22 cellular contexts compared by ENCODE assay signal in the genomic region with DNA sequence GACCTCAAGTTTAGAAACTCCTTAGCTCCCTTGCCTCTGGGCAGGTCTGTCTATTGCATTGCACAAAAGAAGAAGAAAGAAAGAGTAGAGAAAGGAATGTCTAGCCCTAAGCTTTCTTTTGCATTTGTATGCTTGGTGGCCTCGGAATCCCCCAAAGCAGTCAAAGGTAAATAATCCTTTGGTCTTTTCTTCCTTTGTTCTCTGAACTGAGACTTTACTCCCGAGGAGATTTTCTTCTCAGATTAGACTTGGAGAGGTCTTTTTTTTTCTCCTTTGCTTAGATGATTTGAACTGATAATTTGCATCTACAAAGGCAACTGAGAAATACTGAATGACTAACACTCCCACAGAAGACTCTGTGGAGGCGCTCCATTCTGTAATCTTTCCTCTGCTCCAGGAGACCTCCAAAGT.
DNase-seq lines count a peak whose midpoint lies in the region; FAIRE-seq and TF ChIP-seq lines count a peak whose summit lies in the region.
"Had no signal": no experiment of that assay in that cellular context is flagged by ENCODE, and none has a peak within 500 bp of the region (broad histone marks: within the 10 kb centered on the region; RNA-seq: fewer than 3 reads in every experiment).

No MANE protein-coding gene starts in this region.

- peak; percentile 74 for FAIRE-seq in endometrium (lab: Jason Lieb, UNC)
- FAIRE-seq: islet of Langerhans had no signal

- H3K36me3 ChIP-seq in Loucy (ENCODE audit: insufficient read depth, low read length) (no peaks in the 10 kb centered on the region), SJCRH30 (no peaks in the 10 kb centered on the region)
- H3K36me3 ChIP-seq: gastroesophageal sphincter, right atrium auricular region, vagina had no signal

- H3K9me3 ChIP-seq in Loucy (ENCODE audit: insufficient read depth, low read depth, low read length), result peaks cover 9% of the 10 kb centered on the region; the same call in 1 of the 2 replicates
- no peaks in the 10 kb centered on the region for H3K9me3 ChIP-seq in SJCRH30 (replicated peaks)

- no peak overlapping the region for H3K9ac ChIP-seq in Loucy (ENCODE audit: low read depth, low read length, poor library complexity, severe bottlenecking)

- no peak overlapping the region for H3K4me2 ChIP-seq in Loucy (ENCODE audit: low read depth, low read length, poor library complexity, severe bottlenecking)

- peaks cover 17% of the 10 kb centered on the region for H3K9me3 Mint-ChIP-seq in nephron

- no peaks in the 10 kb centered on the region for H3F3A ChIP-seq in Loucy (ENCODE audit: low read depth)

- no peak overlapping the region for H3K27ac ChIP-seq in SJCRH30
- H3K27ac ChIP-seq: body of pancreas, C4-2B, gastroesophageal sphincter, right atrium auricular region, vagina had no signal

- TF ChIP-seq CTCF in Loucy (conservative IDR thresholded peaks at IDR 0.05; ENCODE audit: low read length) (no peak), nephron (IDR thresholded peaks at IDR 0.05; ENCODE audit: unreplicated experiment in 3 of 3) (no peak)

- no peaks in the 10 kb centered on the region for H3K9me2 ChIP-seq in Loucy (replicated peaks; ENCODE audit: low read depth, low read length)

- peak; percentile 94 for DNase-seq in ELF-1 (ENCODE audit: low read depth, low spot score)
- no peak for DNase-seq in NCI-H146 (lab: John Stamatoyannopoulos, UW)
- no peak for DNase-seq in NCI-H187 (lab: John Stamatoyannopoulos, UW)
- DNase-seq in NCI-H1092 treated with DMSO at 0.1 percent for 48 hours (lab: John Stamatoyannopoulos, UW), result no peak
- DNase-seq in SJCRH30, result no peak
- DNase-seq: activated CD8-positive, alpha-beta memory T cell treated with anti-CD3 and anti-CD28 coated beads, Interleukin-2, amount 10 ng/mL, durations not matched to agents 7 days and 5 days; activated naive CD4-positive, alpha-beta T cell; body of pancreas; cortex of kidney; DMS153; MM.1S; natural killer cell; NCI-H1930; NCI-H524 treated with DMSO at 0.1 percent for 48 hours had no signal

- peaks cover 9% of the 10 kb centered on the region for H3K36me3 Mint-ChIP-seq in nephron (ENCODE audit: low read depth)
- H3K36me3 Mint-ChIP-seq: natural killer cell had no signal

- no peak overlapping the region for H3K4me3 ChIP-seq in Loucy (ENCODE audit: low read length, poor library complexity, severe bottlenecking)
- H3K4me3 ChIP-seq in SJCRH30, result no peak overlapping the region
- H3K4me3 ChIP-seq: body of pancreas, gastroesophageal sphincter, right atrium auricular region, vagina had no signal

- H3K27ac Mint-ChIP-seq in nephron, result peak overlapping the region; percentile 76 to 89 (median 86)
- H3K27ac Mint-ChIP-seq: activated CD8-positive, alpha-beta memory T cell treated with anti-CD3 and anti-CD28 coated beads, Interleukin-2, amount 10 ng/mL, durations not matched to agents 7 days and 5 days; natural killer cell had no signal

- H3K4me1 ChIP-seq in Loucy (ENCODE audit: insufficient read depth, low read length, poor library complexity, severe bottlenecking) (no peaks in the 10 kb centered on the region), SJCRH30 (0 out of 2 replicates have a peak, but pooled peaks cover 2% of the 10 kb centered on the region)
- H3K4me1 ChIP-seq: body of pancreas, gastroesophageal sphincter, right atrium auricular region, vagina had no signal

- no peak overlapping the region for H3K4me3 Mint-ChIP-seq in nephron
- H3K4me3 Mint-ChIP-seq: activated CD8-positive, alpha-beta memory T cell treated with anti-CD3 and anti-CD28 coated beads, Interleukin-2, amount 10 ng/mL, durations not matched to agents 7 days and 5 days; natural killer cell had no signal

- no peaks in the 10 kb centered on the region for H3K27me3 ChIP-seq in Loucy (ENCODE audit: insufficient read depth, low read length, poor library complexity, severe bottlenecking)
- H3K27me3 ChIP-seq in SJCRH30, result no peaks in the 10 kb centered on the region
- H3K27me3 ChIP-seq: body of pancreas, gastroesophageal sphincter, right atrium auricular region, vagina had no signal

- H4K20me1 ChIP-seq in Loucy (ENCODE audit: insufficient read depth, low read length, poor library complexity, severe bottlenecking), result no peaks in the 10 kb centered on the region

- H3K4me1 Mint-ChIP-seq in nephron, result peaks cover 17% of the 10 kb centered on the region
- H3K4me1 Mint-ChIP-seq: natural killer cell had no signal

- H3K27me3 Mint-ChIP-seq in nephron (ENCODE audit: low read depth), result no peaks in the 10 kb centered on the region

- H2AFZ ChIP-seq in Loucy (ENCODE audit: low read length), result peak overlapping the region; percentile 26; the same call in 1 of the 2 replicates

- H3K79me2 ChIP-seq in Loucy (ENCODE audit: insufficient read depth, low read length), result no peaks in the 10 kb centered on the region
